20 cellular contexts compared by ENCODE assay signal in the genomic region with DNA sequence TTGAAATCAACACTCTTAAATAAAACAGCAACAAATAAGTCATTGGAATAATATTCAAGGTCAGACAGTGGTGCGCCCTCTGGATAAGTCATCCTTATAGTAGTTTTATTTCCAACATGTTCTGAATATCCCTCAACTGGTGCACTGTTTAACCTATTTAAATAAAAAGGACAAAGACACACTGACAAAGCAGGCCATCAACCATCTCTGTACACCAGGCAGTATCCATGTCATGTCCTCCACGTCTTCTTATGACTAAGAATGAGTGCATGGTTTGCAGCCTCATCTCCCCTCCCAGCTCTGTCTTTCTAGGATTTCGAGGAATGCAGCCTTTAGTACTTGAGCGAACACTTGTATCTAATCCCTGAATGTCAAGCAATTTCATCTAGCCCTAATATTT. TPM values are rescaled to one million over a fixed set of nuclear protein-coding genes. Genes with fewer than 3 reads are reported as not detected.
DNase-seq lines count a peak whose midpoint lies in the region; ATAC-seq and TF ChIP-seq lines count a peak whose summit lies in the region.
"Had no signal": no experiment of that assay in that cellular context is flagged by ENCODE, and none has a peak within 500 bp of the region (broad histone marks: within the 10 kb centered on the region; RNA-seq: fewer than 3 reads in every experiment).

No MANE protein-coding gene starts in this region.

- DNase-seq in HCEC 1CT (peak; percentile 88), astrocyte of the hippocampus (ENCODE audit: low read depth, low spot score) (peak; percentile 15), iris pigment epithelial cell (ENCODE audit: low read depth) (peak; percentile 79), NCI-H2171 treated with DMSO at 0.1 percent for 48 hours (lab: John Stamatoyannopoulos, UW) (no peak), dorsolateral prefrontal cortex (no peak)
- no peak for DNase-seq in activated naive CD4-positive, alpha-beta T cell (lab: John Stamatoyannopoulos, UW)
- DNase-seq: activated CD8-positive, alpha-beta memory T cell treated with anti-CD3 and anti-CD28 coated beads, Interleukin-2, amount 10 ng/mL, durations not matched to agents 7 days and 5 days; activated naive CD4-positive, alpha-beta T cell treated with anti-CD3 and anti-CD28 coated beads for 36 hours; AML-193; central memory CD4-positive, alpha-beta T cell; Kasumi-1; NCI-H187 treated with DMSO at 0.1 percent for 48 hours; NCI-H510A treated with DMSO at 0.1 percent for 48 hours; stimulated activated naive CD8-positive, alpha-beta T cell treated with anti-CD3 and anti-CD28 coated beads, Interleukin-15, Interleukin-2, amounts not matched to agents 100 U/mL and 50 U/mL, for 24 hours had no signal

- H3K4me1 ChIP-seq in ACC112 (ENCODE audit: control insufficient read depth, insufficient read depth, low read length, unreplicated experiment), result peaks cover 15% of the 10 kb centered on the region

- H3K27me3 ChIP-seq in ACC112 (ENCODE audit: insufficient read depth, low read length) (no peaks in the 10 kb centered on the region), dorsolateral prefrontal cortex (no peaks in the 10 kb centered on the region)
- H3K27me3 ChIP-seq: neutrophil, vagina had no signal

- intact Hi-C loops in dorsolateral prefrontal cortex (cut with DNase I), result no loop called here

- ATAC-seq in GM18502 (IDR thresholded peaks at IDR 0.05; ENCODE audit: poor library complexity, unreplicated experiment), result no peak
- ATAC-seq: activated CD8-positive, alpha-beta memory T cell treated with anti-CD3 and anti-CD28 coated beads, Interleukin-2, amount 10 ng/mL, durations not matched to agents 7 days and 5 days had no signal

- H3K79me2 ChIP-seq in ACC112 (ENCODE audit: control insufficient read depth, insufficient read depth, low read length, unreplicated experiment), result no peaks in the 10 kb centered on the region

- no peak for TF ChIP-seq CTCF in dorsolateral prefrontal cortex (IDR thresholded peaks at IDR 0.05 in 54 of 56, conservative IDR thresholded peaks at IDR 0.05 in 2 of 56; ENCODE audit: low read depth in 1 of 56, partially characterized antibody in 56 of 56)

- H3K27ac ChIP-seq in ACC112 (ENCODE audit: low read depth, low read length) (peak overlapping the region; percentile 47), dorsolateral prefrontal cortex (peak overlapping the region in 3 of 59 donors; percentile 7 to 17 (median 16))
- H3K27ac ChIP-seq: epithelial cell of prostate, neutrophil, vagina had no signal

- peaks cover 15% of the 10 kb centered on the region for H3K36me3 ChIP-seq in ACC112 (ENCODE audit: insufficient read depth, low read length)
- H3K36me3 ChIP-seq: neutrophil had no signal

- H3K4me3 ChIP-seq in ACC112 (ENCODE audit: low read depth, low read length), result peak overlapping the region; percentile 14; the same call in 1 of the 2 replicates
- no peak overlapping the region for H3K4me3 ChIP-seq in dorsolateral prefrontal cortex
- H3K4me3 ChIP-seq: lung, vagina had no signal

- no peak overlapping the region for H2AFZ ChIP-seq in ACC112 (ENCODE audit: low read length, unreplicated experiment)

RNA-seq across cellular contexts. Expression of gene ST3GAL5, which starts 42.4 kb away (rescaled TPM):
- 100 to 1,000 TPM in 11 of 120 experiments, 10 to 100 TPM in 109; 56.0 to 109 (median 86.7) TPM for total RNA-seq in dorsolateral prefrontal cortex

Comparison
In these comparisons a context has a peak if more than half of its experiments do, and no peak if none do; other contexts are left out.
1. DNase-seq: peak in HCEC 1CT (single experiment), astrocyte of the hippocampus (single experiment) and iris pigment epithelial cell (single experiment); none in NCI-H2171 treated with DMSO at 0.1 percent for 48 hours (single experiment), activated naive CD4-positive, alpha-beta T cell (0 of 4) and dorsolateral prefrontal cortex (0 of 10).